Comparison of ENCODE assay signal across 21 cellular contexts in the genomic region with DNA sequence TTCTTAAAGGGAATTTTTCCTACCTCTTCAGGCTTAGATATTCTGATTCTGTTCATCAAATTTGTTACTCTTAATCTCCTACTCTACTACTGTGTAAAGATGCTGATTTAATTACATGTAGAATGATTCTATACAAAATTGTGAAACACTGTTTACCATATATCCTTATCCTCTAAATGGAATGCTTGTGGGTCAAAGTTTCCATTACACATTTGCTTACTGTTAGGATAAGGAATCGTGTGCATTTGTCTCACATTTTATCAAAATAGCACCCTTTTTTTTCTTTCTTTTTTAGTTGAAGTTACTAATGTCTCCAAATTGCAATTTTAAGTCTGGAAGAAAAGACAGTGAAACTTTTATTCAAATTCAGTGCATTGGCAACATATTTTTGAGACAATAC.
DNase-seq lines count a peak whose midpoint lies in the region; FAIRE-seq and TF ChIP-seq lines count a peak whose summit lies in the region.
"Had no signal": no experiment of that assay in that cellular context is flagged by ENCODE, and none has a peak within 500 bp of the region (broad histone marks: within the 10 kb centered on the region; RNA-seq: fewer than 3 reads in every experiment).

No MANE protein-coding gene starts in this region.

- H3K9me3 ChIP-seq in endothelial cell of umbilical vein (replicated peaks; ENCODE audit: control insufficient read depth, insufficient read depth, low read length): no peaks in the 10 kb centered on the region
- peaks cover 6% of the 10 kb centered on the region for H3K9me3 ChIP-seq in mesenchymal stem cell (ENCODE audit: control insufficient read depth, low read length)
- H3K9me3 ChIP-seq in smooth muscle cell (replicated peaks; ENCODE audit: low read depth): no peaks in the 10 kb centered on the region
- no peaks in the 10 kb centered on the region for H3K9me3 ChIP-seq in thyroid gland
- H3K9me3 ChIP-seq: A549, BLaER1 had no signal

- intact Hi-C loops in endothelial cell of umbilical vein (cut with micrococcal nuclease): no loop called here
- intact Hi-C loops in thyroid gland (cut with DNase I): no loop called here

- H3F3A ChIP-seq in smooth muscle cell (ENCODE audit: low read depth): no peaks in the 10 kb centered on the region

- H2BK15ac ChIP-seq in mesenchymal stem cell (ENCODE audit: low read depth, poor library complexity, severe bottlenecking): no peak overlapping the region

- TF ChIP-seq POLR2A in endothelial cell of umbilical vein (IDR thresholded peaks at IDR 0.05; ENCODE audit: low read depth, low read length) (no peak), thyroid gland (IDR thresholded peaks at IDR 0.05) (no peak)

- WGBS in mesenchymal stem cell: no CpG with 5 or more reads among the region's 1 CpG
- WGBS in smooth muscle cell (ENCODE audit: low lambda C conversion rate): 22% methylated on average over 1 of the region's 1 CpG
- WGBS in thyroid gland, 2 donors: 73 to 78% methylated on average over 1 of the region's 1 CpG

- H4K20me1 ChIP-seq in endothelial cell of umbilical vein (replicated peaks; ENCODE audit: control insufficient read depth, extremely low read depth, insufficient read depth, low read length): no peaks in the 10 kb centered on the region
- H4K20me1 ChIP-seq in smooth muscle cell (ENCODE audit: low read depth): no peaks in the 10 kb centered on the region
- H4K20me1 ChIP-seq: BLaER1 had no signal

- no peak overlapping the region for H2BK12ac ChIP-seq in mesenchymal stem cell (ENCODE audit: low read length in 2 of 2)

- BruUV-seq in endothelial cell of umbilical vein (replicated peaks; lab: Mats Ljungman, UMichigan): no TSS peak

- no peaks in the 10 kb centered on the region for H3K27me3 ChIP-seq in endothelial cell of umbilical vein (ENCODE audit: control insufficient read depth in 2 of 2, insufficient read depth in 2 of 2, low read length in 2 of 2)
- no peaks in the 10 kb centered on the region for H3K27me3 ChIP-seq in mesenchymal stem cell (ENCODE audit: control insufficient read depth in 1 of 2, insufficient read depth in 1 of 2, low read length in 2 of 2)
- no peaks in the 10 kb centered on the region for H3K27me3 ChIP-seq in smooth muscle cell (ENCODE audit: low read depth)
- H3K27me3 ChIP-seq in thyroid gland: no peaks in the 10 kb centered on the region
- H3K27me3 ChIP-seq: BLaER1 had no signal

- H3K79me2 ChIP-seq in endothelial cell of umbilical vein (ENCODE audit: control insufficient read depth, insufficient read depth, low read length): no peaks in the 10 kb centered on the region
- H3K79me2 ChIP-seq in smooth muscle cell (ENCODE audit: low read depth): no peaks in the 10 kb centered on the region

- H3K4me1 ChIP-seq in endothelial cell of umbilical vein (ENCODE audit: control insufficient read depth, extremely low read depth, insufficient read depth, low read length): no peaks in the 10 kb centered on the region
- no peaks in the 10 kb centered on the region for H3K4me1 ChIP-seq in mesenchymal stem cell (ENCODE audit: control insufficient read depth, insufficient read depth, low read depth, low read length)
- H3K4me1 ChIP-seq in smooth muscle cell (ENCODE audit: low read depth): no peaks in the 10 kb centered on the region
- H3K4me1 ChIP-seq in thyroid gland: peaks cover 0 to 5% of the 10 kb centered on the region in 2 donors
- H3K4me1 ChIP-seq: A549, BLaER1 had no signal

- TF ChIP-seq CTCF in endothelial cell of umbilical vein (IDR thresholded peaks at IDR 0.05; ENCODE audit: extremely low read depth in 1 of 2, insufficient read depth in 1 of 2, low read depth in 1 of 2, low read length in 2 of 2) (no peak), smooth muscle cell (IDR thresholded peaks at IDR 0.05; ENCODE audit: borderline replicate concordance, insufficient read depth, poor library complexity, severe bottlenecking) (no peak), thyroid gland (IDR thresholded peaks at IDR 0.05) (no peak)

- no peaks in the 10 kb centered on the region for H3K79me1 ChIP-seq in mesenchymal stem cell (replicated peaks; ENCODE audit: low read length, poor library complexity, severe bottlenecking)

- no peak overlapping the region for H3K4me3 ChIP-seq in endothelial cell of umbilical vein (replicated peaks in 1 of 3; ENCODE audit: insufficient read depth in 1 of 3, low read depth in 1 of 3, low read length in 3 of 3)
- H3K4me3 ChIP-seq in mesenchymal stem cell (ENCODE audit: insufficient read depth in 1 of 2, low read depth in 1 of 2, low read length in 2 of 2): no peak overlapping the region
- peak overlapping the region; percentile 39 for H3K4me3 ChIP-seq in smooth muscle cell
- no peak overlapping the region for H3K4me3 ChIP-seq in thyroid gland (replicated peaks in 1 of 3)
- H3K4me3 ChIP-seq: A549, BLaER1, GM23338, K562 had no signal

- H3K27ac ChIP-seq in endothelial cell of umbilical vein (ENCODE audit: insufficient read depth, low read depth, low read length) (no peak overlapping the region), mesenchymal stem cell (ENCODE audit: low read length, poor library complexity, severe bottlenecking) (no peak overlapping the region), smooth muscle cell (ENCODE audit: low read depth) (no peak overlapping the region), thyroid gland (no peak overlapping the region)
- H3K27ac ChIP-seq: A549, BLaER1 had no signal

- dilution Hi-C loops in endothelial cell of umbilical vein (cut with MboI; ENCODE audit: extremely low pct_ligation_motif_present, low sequenced_read_pairs): no loop called here

- H3K9ac ChIP-seq in endothelial cell of umbilical vein (replicated peaks; ENCODE audit: extremely low read depth, insufficient read depth, low read length) (no peak overlapping the region), mesenchymal stem cell (ENCODE audit: low read length) (no peak overlapping the region), smooth muscle cell (ENCODE audit: low read depth) (no peak overlapping the region)
- H3K9ac ChIP-seq: BLaER1 had no signal

- H4K8ac ChIP-seq in mesenchymal stem cell (ENCODE audit: low read length): no peak overlapping the region

- no peak for FAIRE-seq in endothelial cell of umbilical vein (lab: Jason Lieb, UNC)
- FAIRE-seq: A549, GM12891, HTR-8/SVneo, K562 had no signal

- H3K18ac ChIP-seq in mesenchymal stem cell (ENCODE audit: low read depth in 1 of 2, low read length in 2 of 2): no peak overlapping the region

- no peak overlapping the region for H2AK5ac ChIP-seq in mesenchymal stem cell (ENCODE audit: low read length, severe bottlenecking)

- H2BK120ac ChIP-seq in mesenchymal stem cell (ENCODE audit: low read depth, low read length): no peak overlapping the region

- H2BK5ac ChIP-seq in mesenchymal stem cell (ENCODE audit: low read depth, low read length, poor library complexity, severe bottlenecking): no peak overlapping the region

- H3K9me1 ChIP-seq in endothelial cell of umbilical vein (replicated peaks; ENCODE audit: control insufficient read depth, extremely low read depth, insufficient read depth, low read length): no peaks in the 10 kb centered on the region

- H3K4ac ChIP-seq in mesenchymal stem cell (ENCODE audit: low read depth in 1 of 2, low read length in 2 of 2): no peak overlapping the region

- H2AFZ ChIP-seq in endothelial cell of umbilical vein (ENCODE audit: low read depth, low read length) (no peak overlapping the region), mesenchymal stem cell (ENCODE audit: low read depth, low read length) (no peak overlapping the region), smooth muscle cell (ENCODE audit: low read depth) (no peak overlapping the region)
- H2AFZ ChIP-seq: GM23338 had no signal

- no peak overlapping the region for H4K91ac ChIP-seq in mesenchymal stem cell (ENCODE audit: low read length)

- H3K23ac ChIP-seq in mesenchymal stem cell (ENCODE audit: low read length in 2 of 2): no peak overlapping the region

- peak; percentile 16 for DNase-seq in OCI-M1 (lab: John Stamatoyannopoulos, UW)
- peak; percentile 9 for DNase-seq in endothelial cell of umbilical vein (ENCODE audit: low read depth, low spot score)
- peak; percentile 8 for DNase-seq in mesenchymal stem cell
- no peak for DNase-seq in smooth muscle cell (lab: John Stamatoyannopoulos, UW; ENCODE audit: unreplicated experiment)
- no peak for DNase-seq in HK-2 (ENCODE audit: unreplicated experiment)
- DNase-seq in activated CD4-positive, alpha-beta T cell treated with anti-CD3 and anti-CD28 coated beads, Interleukin-2, amount 50 U/mL, for 48 hours: no peak
- no peak for DNase-seq in thyroid gland
- DNase-seq: CD8-positive, alpha-beta T cell; DMS 273 treated with DMSO at 0.1 percent for 48 hours; DMS53; DND-41; EL; H7; HFFc6; IMR-90 had no signal

- H3K36me3 ChIP-seq in endothelial cell of umbilical vein (ENCODE audit: control insufficient read depth in 2 of 2, extremely low read depth in 1 of 2, insufficient read depth in 2 of 2, low read length in 2 of 2) (no peaks in the 10 kb centered on the region), mesenchymal stem cell (ENCODE audit: control insufficient read depth in 1 of 2, insufficient read depth in 2 of 2, low read depth in 1 of 2, low read length in 2 of 2) (no peaks in the 10 kb centered on the region), smooth muscle cell (ENCODE audit: low read depth) (no peaks in the 10 kb centered on the region), thyroid gland (no peaks in the 10 kb centered on the region)
- H3K36me3 ChIP-seq: BLaER1 had no signal

- CTCF ChIA-PET in endothelial cell of umbilical vein (lab: Charles Lee): interaction anchor here (0.9 kb wide), 1 partner anchor 78 kb away, joined by 3 read pairs; no protein-coding TSS in a partner anchor

- POLR2A ChIA-PET in endothelial cell of umbilical vein (lab: Charles Lee): no interaction called here

- H3K14ac ChIP-seq in mesenchymal stem cell (ENCODE audit: low read length in 2 of 2): no peak overlapping the region

- H3K4me2 ChIP-seq in endothelial cell of umbilical vein (ENCODE audit: insufficient read depth, low read length) (no peak overlapping the region), mesenchymal stem cell (ENCODE audit: low read length, poor library complexity, severe bottlenecking) (no peak overlapping the region), smooth muscle cell (no peak overlapping the region)
- H3K4me2 ChIP-seq: A549, BLaER1, GM23338 had no signal

TF ChIP-seq in endothelial cell of umbilical vein, 7 proteins besides CTCF, POLR2A, EP300 and RAD21 (continues in another document):
- no peak for TF ChIP-seq EZH2 (IDR thresholded peaks at IDR 0.05; ENCODE audit: borderline replicate concordance, low read depth, low read length, severe bottlenecking)
- TF ChIP-seq JUN (IDR thresholded peaks at IDR 0.05; ENCODE audit: borderline replicate concordance, insufficient read depth, insufficient read length, low read depth): no peak
- no peak for TF ChIP-seq MYC (IDR thresholded peaks at IDR 0.05; ENCODE audit: low read depth, low read length)
- no peak for TF ChIP-seq POLR2AphosphoS5 (IDR thresholded peaks at IDR 0.05; ENCODE audit: insufficient read depth, low read depth, low read length)
- TF ChIP-seq FOS (IDR thresholded peaks at IDR 0.05; ENCODE audit: borderline replicate concordance, insufficient read depth, low read length): no peak
- TF ChIP-seq, protein P1, sequence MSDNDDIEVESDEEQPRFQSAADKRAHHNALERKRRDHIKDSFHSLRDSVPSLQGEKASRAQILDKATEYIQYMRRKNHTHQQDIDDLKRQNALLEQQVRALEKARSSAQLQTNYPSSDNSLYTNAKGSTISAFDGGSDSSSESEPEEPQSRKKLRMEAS (IDR thresholded peaks at IDR 0.05; ENCODE audit: insufficient read depth, insufficient read length): no peak

Comparison
In these comparisons a context has a peak if more than half of its experiments do, and no peak if none do; other contexts are left out.
1. DNase-seq: peak in OCI-M1 (single experiment), endothelial cell of umbilical vein (single experiment) and mesenchymal stem cell (single experiment); none in smooth muscle cell (single experiment), HK-2 (single experiment), activated CD4-positive, alpha-beta T cell treated with anti-CD3 and anti-CD28 coated beads, Interleukin-2, amount 50 U/mL, for 48 hours (0 of 2) and thyroid gland (0 of 2).